ENCODE assay signal across 34 cellular contexts in the genomic region with DNA sequence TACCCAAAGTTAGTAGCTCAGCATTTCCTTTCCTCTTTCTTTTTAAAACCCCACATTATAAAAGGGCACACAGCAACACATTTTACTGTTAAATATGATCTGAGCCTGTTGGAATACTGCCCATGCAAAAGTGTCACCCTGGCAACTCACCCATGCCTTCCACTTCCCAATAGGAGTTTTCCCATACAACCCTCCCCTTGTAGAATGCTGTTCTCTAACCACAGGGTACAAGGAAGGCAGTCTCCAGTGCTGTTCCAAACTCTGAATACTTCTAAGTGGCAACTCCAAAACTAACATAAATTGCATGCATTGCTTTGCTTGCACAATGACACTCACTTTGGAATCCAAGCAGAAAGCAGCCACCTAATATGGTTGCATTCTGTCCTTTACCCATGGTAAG.
"Had no signal": no experiment of that assay in that cellular context is flagged by ENCODE, and none has a peak within 500 bp of the region (broad histone marks: within the 10 kb centered on the region; RNA-seq: fewer than 3 reads in every experiment).

No MANE protein-coding gene starts in this region.

- H3K36me3 Mint-ChIP-seq: activated CD8-positive, alpha-beta memory T cell treated with anti-CD3 and anti-CD28 coated beads, Interleukin-2, amount 10 ng/mL, durations not matched to agents 7 days and 5 days; activated naive CD4-positive, alpha-beta T cell treated with anti-CD3 and anti-CD28 coated beads, Interleukin-2, amount 10 ng/mL, durations not matched to agents 7 days and 5 days; T-cell had no signal

- H3K9me3 Mint-ChIP-seq: activated CD4-positive, alpha-beta memory T cell treated with anti-CD3 and anti-CD28 coated beads, Interleukin-2, amount 10 ng/mL, durations not matched to agents 7 days and 5 days; activated naive CD4-positive, alpha-beta T cell treated with anti-CD3 and anti-CD28 coated beads, Interleukin-2, amount 10 ng/mL, durations not matched to agents 7 days and 5 days had no signal

- H3K4me1 Mint-ChIP-seq: activated CD4-positive, alpha-beta memory T cell treated with anti-CD3 and anti-CD28 coated beads, Interleukin-2, amount 10 ng/mL, durations not matched to agents 7 days and 5 days; activated CD8-positive, alpha-beta memory T cell treated with anti-CD3 and anti-CD28 coated beads, Interleukin-2, amount 10 ng/mL, durations not matched to agents 7 days and 5 days; activated naive CD4-positive, alpha-beta T cell treated with anti-CD3 and anti-CD28 coated beads, Interleukin-2, amount 10 ng/mL, durations not matched to agents 7 days and 5 days; activated naive CD8-positive, alpha-beta T cell treated with anti-CD3 and anti-CD28 coated beads, Interleukin-2, amount 50 U/mL, for 24 hours; T-cell had no signal

- H3K4me2 ChIP-seq: PC-9 had no signal

- H2AFZ ChIP-seq: PC-9 had no signal

- H3K4me3 Mint-ChIP-seq: activated CD4-positive, alpha-beta memory T cell treated with anti-CD3 and anti-CD28 coated beads, Interleukin-2, amount 10 ng/mL, durations not matched to agents 7 days and 5 days; activated CD8-positive, alpha-beta memory T cell treated with anti-CD3 and anti-CD28 coated beads, Interleukin-2, amount 10 ng/mL, durations not matched to agents 7 days and 5 days; activated naive CD4-positive, alpha-beta T cell treated with anti-CD3 and anti-CD28 coated beads, Interleukin-2, amount 10 ng/mL, durations not matched to agents 7 days and 5 days; activated naive CD8-positive, alpha-beta T cell; activated naive CD8-positive, alpha-beta T cell treated with anti-CD3 and anti-CD28 coated beads, Interleukin-2, amount 50 U/mL, for 24 hours; T-cell had no signal

- H3K27me3 Mint-ChIP-seq: activated naive CD4-positive, alpha-beta T cell treated with anti-CD3 and anti-CD28 coated beads, Interleukin-2, amount 10 ng/mL, durations not matched to agents 7 days and 5 days; activated naive CD8-positive, alpha-beta T cell; activated naive CD8-positive, alpha-beta T cell treated with anti-CD3 and anti-CD28 coated beads, Interleukin-2, amount 50 U/mL, for 24 hours had no signal

- H3K27me3 ChIP-seq: brain microvascular endothelial cell had no signal

- H3K27ac ChIP-seq: brain microvascular endothelial cell, PC-9, RWPE1, WERI-Rb-1 had no signal

- H3K4me3 ChIP-seq: K562, PC-9 had no signal

- FAIRE-seq: colon, K562, RCC 7860 had no signal

- H3K36me3 ChIP-seq: brain microvascular endothelial cell, WERI-Rb-1 had no signal

- DNase-seq: activated CD4-positive, alpha-beta memory T cell treated with anti-CD3 and anti-CD28 coated beads, Interleukin-2, amount 10 ng/mL, durations not matched to agents 7 days and 5 days; activated CD4-positive, alpha-beta T cell treated with anti-CD3 and anti-CD28 coated beads for 1 hour; activated CD4-positive, alpha-beta T cell treated with anti-CD3 and anti-CD28 coated beads for 48 hours; activated CD4-positive, CD25-positive, alpha-beta regulatory T cell; activated CD8-positive, alpha-beta memory T cell treated with anti-CD3 and anti-CD28 coated beads for 24 hours; activated CD8-positive, alpha-beta memory T cell treated with anti-CD3 and anti-CD28 coated beads, Interleukin-2, amount 10 ng/mL, durations not matched to agents 7 days and 5 days; activated CD8-positive, alpha-beta memory T cell treated with anti-CD3 and anti-CD28 coated beads, Interleukin-2, amount 50 U/mL, for 48 hours; activated effector memory CD4-positive, alpha-beta T cell treated with Interleukin-2 at 50 U/mL for 16 hours; activated naive CD4-positive, alpha-beta T cell treated with anti-CD3 and anti-CD28 coated beads, Interleukin-2, amount 10 ng/mL, durations not matched to agents 7 days and 5 days; activated naive CD8-positive, alpha-beta T cell treated with anti-CD3 and anti-CD28 coated beads, Interleukin-2, amount 50 U/mL, for 24 hours; activated T-cell treated with anti-CD3 and anti-CD28 coated beads, Interleukin-2, amount 50 U/mL, for 48 hours; aorta; brain microvascular endothelial cell; central memory CD4-positive, alpha-beta T cell; NCI-H1105; NCI-H1436; NCI-H1694; NCI-H1930; NCI-H2081 treated with DMSO at 0.1 percent for 48 hours; NCI-H345; NCI-H510A; NCI-H69; NCI-H82; PC-9; SIG-M5; T-cell; T-helper 2 cell; T-helper 9 cell; WERI-Rb-1 had no signal

- H3K27ac Mint-ChIP-seq: activated CD4-positive, alpha-beta memory T cell treated with anti-CD3 and anti-CD28 coated beads, Interleukin-2, amount 10 ng/mL, durations not matched to agents 7 days and 5 days; activated CD8-positive, alpha-beta memory T cell treated with anti-CD3 and anti-CD28 coated beads, Interleukin-2, amount 10 ng/mL, durations not matched to agents 7 days and 5 days; activated naive CD4-positive, alpha-beta T cell treated with anti-CD3 and anti-CD28 coated beads, Interleukin-2, amount 10 ng/mL, durations not matched to agents 7 days and 5 days; activated naive CD8-positive, alpha-beta T cell; activated naive CD8-positive, alpha-beta T cell treated with anti-CD3 and anti-CD28 coated beads, Interleukin-2, amount 50 U/mL, for 24 hours; T-cell had no signal
